Comparison of ENCODE assay signal across 15 cellular contexts in the genomic region with DNA sequence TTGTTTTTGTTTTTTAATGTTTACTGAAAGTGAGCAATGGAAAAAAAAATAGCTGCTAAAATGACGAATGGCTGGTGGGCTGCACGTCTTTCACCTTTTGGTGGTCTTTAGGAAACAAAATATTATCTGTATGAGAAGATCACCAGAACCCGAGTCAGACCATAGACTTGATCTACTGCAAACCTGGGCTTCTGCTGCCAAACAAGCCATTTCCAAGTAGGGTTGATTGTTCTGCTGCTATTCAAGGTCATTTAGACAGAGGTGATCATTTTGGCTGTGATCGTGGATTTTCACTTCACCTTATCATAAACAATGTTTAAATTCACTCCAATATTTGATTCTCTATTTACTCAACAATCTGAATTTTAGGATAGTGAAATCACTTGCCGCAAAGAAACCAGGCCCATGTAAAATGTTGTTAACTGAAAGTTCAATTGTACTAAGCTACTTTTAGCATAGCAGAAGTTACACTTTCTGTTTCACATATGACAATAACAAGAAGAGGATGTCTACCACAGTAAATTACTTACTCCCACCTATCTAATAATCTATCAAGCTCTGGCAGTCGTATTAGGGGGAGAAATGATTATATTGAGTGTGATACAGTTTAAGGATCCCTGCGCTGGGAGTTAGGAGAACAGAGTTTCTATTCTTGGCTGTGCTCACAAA.
DNase-seq lines count a peak whose midpoint lies in the region; ATAC-seq and TF ChIP-seq lines count a peak whose summit lies in the region.
"Had no signal": no experiment of that assay in that cellular context is flagged by ENCODE, and none has a peak within 500 bp of the region (broad histone marks: within the 10 kb centered on the region; RNA-seq: fewer than 3 reads in every experiment).

No MANE protein-coding gene starts in this region.

- no peak overlapping the region for H3K9ac ChIP-seq in HUES48 (ENCODE audit: low read depth, low read length)

- ATAC-seq in GM18861 (IDR thresholded peaks at IDR 0.05; ENCODE audit: unreplicated experiment) (peak; percentile 73), GM21381 (IDR thresholded peaks at IDR 0.05; ENCODE audit: unreplicated experiment) (peak; percentile 89), HG02885 (IDR thresholded peaks at IDR 0.05; ENCODE audit: poor library complexity, unreplicated experiment) (peak; percentile 96)
- ATAC-seq: activated CD8-positive, alpha-beta memory T cell treated with anti-CD3 and anti-CD28 coated beads, Interleukin-2, amount 10 ng/mL, durations not matched to agents 7 days and 5 days; gastroesophageal sphincter had no signal

- intact Hi-C loops in head of caudate nucleus (cut with DNase I) (no loop called here), ovary (cut with DNase I) (no loop called here)

- H3K27ac ChIP-seq in HUES48 (ENCODE audit: low read depth, low read length) (peak overlapping the region; percentile 8), ovary (no peak overlapping the region)
- H3K27ac ChIP-seq: gastroesophageal sphincter, skin epidermis had no signal

- H3K4me3 ChIP-seq in HUES48 (ENCODE audit: low read depth, low read length) = no peak overlapping the region
- no peak overlapping the region for H3K4me3 ChIP-seq in MG63
- H3K4me3 ChIP-seq in ovary = no peak overlapping the region
- H3K4me3 ChIP-seq: gastroesophageal sphincter, skin epidermis had no signal

- H3K4me1 ChIP-seq in HUES48 (ENCODE audit: control insufficient read depth, insufficient read depth, low read length) = peaks cover 25% of the 10 kb centered on the region
- no peaks in the 10 kb centered on the region for H3K4me1 ChIP-seq in ovary (ENCODE audit: insufficient read depth)
- H3K4me1 ChIP-seq: gastroesophageal sphincter had no signal

- no peak for TF ChIP-seq EP300 in ovary (IDR thresholded peaks at IDR 0.05)

- TF ChIP-seq POLR2A in ovary (IDR thresholded peaks at IDR 0.05) = no peak

- H3K36me3 ChIP-seq in HUES48 (ENCODE audit: control insufficient read depth, insufficient read depth, low read length) = no peaks in the 10 kb centered on the region
- no peaks in the 10 kb centered on the region for H3K36me3 ChIP-seq in MG63
- H3K36me3 ChIP-seq in ovary = no peaks in the 10 kb centered on the region
- H3K36me3 ChIP-seq: gastroesophageal sphincter had no signal

- H3K9me3 ChIP-seq in HUES48 (ENCODE audit: control insufficient read depth, insufficient read depth, low read length) (no peaks in the 10 kb centered on the region), MG63 (no peaks in the 10 kb centered on the region), ovary (no peaks in the 10 kb centered on the region)
- H3K9me3 ChIP-seq: gastroesophageal sphincter had no signal

- 43 to 58% (median 53%) methylated on average over 7 of the region's 7 CpGs for WGBS in ovary, 3 donors

- DNase-seq in MG63 (no peak), head of caudate nucleus (no peak), 8988T (no peak), ovary (no peak)
- DNase-seq: activated CD8-positive, alpha-beta memory T cell treated with anti-CD3 and anti-CD28 coated beads, Interleukin-2, amount 10 ng/mL, durations not matched to agents 7 days and 5 days; activated naive CD4-positive, alpha-beta T cell treated with anti-CD3 and anti-CD28 coated beads, Interleukin-2, amount 50 U/mL, for 16 hours; C1 segment of cervical spinal cord; KG1; NCI-H2029 treated with DMSO at 0.1 percent for 48 hours had no signal

- TF ChIP-seq CTCF in ovary (IDR thresholded peaks at IDR 0.05) = no peak

- H3K27me3 ChIP-seq in HUES48 (ENCODE audit: control insufficient read depth, insufficient read depth, low read length) (no peaks in the 10 kb centered on the region), MG63 (peaks cover 9% of the 10 kb centered on the region), ovary (no peaks in the 10 kb centered on the region)
- H3K27me3 ChIP-seq: gastroesophageal sphincter had no signal
